Comparison of ENCODE assay signal across 14 cellular contexts in the genomic region with DNA sequence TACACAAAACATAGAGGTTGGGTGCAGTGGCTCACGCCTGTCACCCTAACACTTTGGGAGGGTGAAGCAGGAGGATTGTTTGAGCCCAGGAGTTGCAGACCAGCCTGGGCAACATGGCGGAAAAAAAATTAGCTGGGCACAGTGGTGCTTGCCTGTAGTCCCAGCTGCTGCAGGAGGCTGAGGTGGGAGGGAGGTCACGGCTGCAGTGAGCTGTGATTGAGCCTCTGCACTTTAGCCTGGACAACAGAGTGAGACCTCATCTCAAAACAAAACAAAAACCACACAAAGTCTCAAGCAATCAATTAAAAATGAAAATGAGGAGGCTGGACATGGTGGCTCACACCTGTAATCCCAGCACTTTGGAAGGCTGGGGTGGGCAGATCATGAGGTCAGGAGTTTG. TPM values are rescaled to one million over a fixed set of nuclear protein-coding genes. Genes with fewer than 3 reads are reported as not detected.
DNase-seq lines count a peak whose midpoint lies in the region; ATAC-seq, FAIRE-seq and TF ChIP-seq lines count a peak whose summit lies in the region.
"Had no signal": no experiment of that assay in that cellular context is flagged by ENCODE, and none has a peak within 500 bp of the region (broad histone marks: within the 10 kb centered on the region; RNA-seq: fewer than 3 reads in every experiment).

No MANE protein-coding gene starts in this region.

- H3K4me1 ChIP-seq in astrocyte (ENCODE audit: insufficient read depth, low read length) = peaks cover 9% of the 10 kb centered on the region
- H3K4me1 ChIP-seq: BE2C had no signal

- H4K20me1 ChIP-seq in astrocyte (ENCODE audit: insufficient read depth, low read length) = peaks cover 92% of the 10 kb centered on the region

- H3K9me3 Mint-ChIP-seq in natural killer cell treated with Interleukin-12 subunit alpha and Interleukin-12 subunit beta and Interleukin-15 and Interleukin-18, amount 100 ng/mL, for 72 hours = no peaks in the 10 kb centered on the region
- H3K9me3 Mint-ChIP-seq in natural killer cell = no peaks in the 10 kb centered on the region
- H3K9me3 Mint-ChIP-seq in astrocyte (ENCODE audit: unreplicated experiment) = no peaks in the 10 kb centered on the region
- no peaks in the 10 kb centered on the region for H3K9me3 Mint-ChIP-seq in type B pancreatic cell

- no peak overlapping the region for H3K4me3 ChIP-seq in astrocyte (ENCODE audit: insufficient read depth, low read depth, low read length)
- H3K4me3 ChIP-seq: right atrium auricular region, upper lobe of right lung had no signal

- no peaks in the 10 kb centered on the region for H3K27me3 Mint-ChIP-seq in natural killer cell treated with Interleukin-12 subunit alpha and Interleukin-12 subunit beta and Interleukin-15 and Interleukin-18, amount 100 ng/mL, for 72 hours
- H3K27me3 Mint-ChIP-seq in natural killer cell (ENCODE audit: low read depth in 2 of 2) (no peaks in the 10 kb centered on the region), astrocyte (ENCODE audit: low read depth, unreplicated experiment) (no peaks in the 10 kb centered on the region), type B pancreatic cell (no peaks in the 10 kb centered on the region)

- H3K4me2 ChIP-seq in astrocyte (ENCODE audit: low read length) = no peak overlapping the region

- H3K4me1 Mint-ChIP-seq in natural killer cell treated with Interleukin-12 subunit alpha and Interleukin-12 subunit beta and Interleukin-15 and Interleukin-18, amount 100 ng/mL, for 72 hours (ENCODE audit: low read depth in 2 of 2) = peaks cover 14 to 19% of the 10 kb centered on the region in 2 donors
- H3K4me1 Mint-ChIP-seq in natural killer cell (peaks cover 7 to 16% of the 10 kb centered on the region in 2 donors), astrocyte (ENCODE audit: low read depth, unreplicated experiment) (peaks cover 11% of the 10 kb centered on the region), type B pancreatic cell (ENCODE audit: unreplicated experiment) (peaks cover 15% of the 10 kb centered on the region)

- H3K4me3 Mint-ChIP-seq in natural killer cell treated with Interleukin-12 subunit alpha and Interleukin-12 subunit beta and Interleukin-15 and Interleukin-18, amount 100 ng/mL, for 72 hours = peak overlapping the region; percentile 74
- H3K4me3 Mint-ChIP-seq in natural killer cell (no peak overlapping the region), astrocyte (ENCODE audit: unreplicated experiment) (peak overlapping the region; percentile 40), type B pancreatic cell (no peak overlapping the region)

- H2AFZ ChIP-seq in astrocyte (ENCODE audit: low read depth, low read length) = no peak overlapping the region

- no peak overlapping the region for H3K9ac ChIP-seq in astrocyte (ENCODE audit: low read length)

- H3K79me2 ChIP-seq in astrocyte (ENCODE audit: insufficient read depth, low read length) = peaks cover 100% of the 10 kb centered on the region

- no peak for DNase-seq in natural killer cell treated with Interleukin-12 subunit alpha and Interleukin-12 subunit beta and Interleukin-15 and Interleukin-18, amount 100 ng/mL, for 72 hours (ENCODE audit: low spot score)
- DNase-seq in natural killer cell (no peak), NAMALWA (ENCODE audit: low spot score) (peak; percentile 44), astrocyte (ENCODE audit: low read depth) (no peak), type B pancreatic cell (ENCODE audit: extremely low spot score, unreplicated experiment) (peak; percentile 31), NCI-H2107 (lab: John Stamatoyannopoulos, UW) (no peak), pons (ENCODE audit: low spot score) (no peak), NCI-H1436 treated with DMSO at 0.1 percent for 48 hours (lab: John Stamatoyannopoulos, UW) (no peak)
- DNase-seq: BE2C, mesendoderm, MV-4-11, NCI-H524 treated with DMSO at 0.1 percent for 48 hours, upper lobe of right lung had no signal

- H3K27ac Mint-ChIP-seq in natural killer cell treated with Interleukin-12 subunit alpha and Interleukin-12 subunit beta and Interleukin-15 and Interleukin-18, amount 100 ng/mL, for 72 hours = peak overlapping the region; percentile 62 to 65
- peak overlapping the region in 1 of 2 donors; percentile 61 for H3K27ac Mint-ChIP-seq in natural killer cell
- H3K27ac Mint-ChIP-seq in astrocyte (ENCODE audit: unreplicated experiment) = no peak overlapping the region
- peak overlapping the region; percentile 82 for H3K27ac Mint-ChIP-seq in type B pancreatic cell

- no peaks in the 10 kb centered on the region for H3K36me3 Mint-ChIP-seq in natural killer cell treated with Interleukin-12 subunit alpha and Interleukin-12 subunit beta and Interleukin-15 and Interleukin-18, amount 100 ng/mL, for 72 hours
- H3K36me3 Mint-ChIP-seq in natural killer cell (no peaks in the 10 kb centered on the region), astrocyte (ENCODE audit: low read depth, unreplicated experiment) (no peaks in the 10 kb centered on the region), type B pancreatic cell (peaks cover 10% of the 10 kb centered on the region)

- H3K36me3 ChIP-seq in astrocyte (ENCODE audit: insufficient read depth, low read length) = peaks cover 4% of the 10 kb centered on the region

- no peak for FAIRE-seq in astrocyte (lab: Jason Lieb, UNC)

- H3K27ac ChIP-seq in astrocyte (ENCODE audit: low read depth, low read length) = no peak overlapping the region
- H3K27ac ChIP-seq: right atrium auricular region, upper lobe of right lung had no signal

- TF ChIP-seq CTCF in natural killer cell (IDR thresholded peaks at IDR 0.05) (no peak), astrocyte (IDR thresholded peaks at IDR 0.05; ENCODE audit: insufficient read depth, low read depth, low read length) (no peak), type B pancreatic cell (conservative IDR thresholded peaks at IDR 0.05) (no peak)

- ATAC-seq in natural killer cell treated with Interleukin-12 subunit alpha and Interleukin-12 subunit beta and Interleukin-15 and Interleukin-18, amount 100 ng/mL, for 72 hours = no peak
- ATAC-seq in natural killer cell = no peak
- ATAC-seq: upper lobe of right lung had no signal

- intact Hi-C loops in natural killer cell (cut with micrococcal nuclease) = no loop called here

- no peaks in the 10 kb centered on the region for H3K9me3 ChIP-seq in astrocyte (ENCODE audit: insufficient read depth, low read depth, low read length)
- H3K9me3 ChIP-seq: BE2C, right atrium auricular region, upper lobe of right lung had no signal

- H3K27me3 ChIP-seq in astrocyte (ENCODE audit: insufficient read depth, low read length) = no peaks in the 10 kb centered on the region
- H3K27me3 ChIP-seq: BE2C, right atrium auricular region, upper lobe of right lung had no signal

RNA-seq across cellular contexts. Expression of a gene that starts 4.9 kb away (rescaled TPM):
- 100 to 1,000 TPM; 136 to 278 TPM for total RNA-seq in natural killer cell treated with Interleukin-12 subunit alpha and Interleukin-12 subunit beta and Interleukin-15 and Interleukin-18, amount 100 ng/mL, for 72 hours
- total RNA-seq in natural killer cell (100 to 1,000 TPM; 122 to 155 (median 124) TPM), astrocyte (61.7 and 64.1 TPM in 2 replicates), type B pancreatic cell (ENCODE audit: low replicate concordance) (68.0 and 79.4 TPM in 2 replicates)

RNA-seq across cellular contexts. Expression of a gene that starts 32.1 kb away (rescaled TPM):
- total RNA-seq in natural killer cell treated with Interleukin-12 subunit alpha and Interleukin-12 subunit beta and Interleukin-15 and Interleukin-18, amount 100 ng/mL, for 72 hours = 10 to 100 TPM; 92.0 to 94.1 TPM
- total RNA-seq in natural killer cell (10 to 100 TPM; 70.1 to 84.1 (median 70.7) TPM), astrocyte (141 and 157 TPM in 2 replicates), type B pancreatic cell (ENCODE audit: low replicate concordance) (102 and 119 TPM in 2 replicates)

Comparison
In these comparisons a context has a peak if more than half of its experiments do, and no peak if none do; other contexts are left out.
1. H3K4me3 Mint-ChIP-seq: peak in natural killer cell treated with Interleukin-12 subunit alpha and Interleukin-12 subunit beta and Interleukin-15 and Interleukin-18, amount 100 ng/mL, for 72 hours (single experiment) and astrocyte (single experiment); none in natural killer cell (single experiment) and type B pancreatic cell (single experiment).
2. DNase-seq: peak in NAMALWA (single experiment) and type B pancreatic cell (single experiment); none in natural killer cell treated with Interleukin-12 subunit alpha and Interleukin-12 subunit beta and Interleukin-15 and Interleukin-18, amount 100 ng/mL, for 72 hours (single experiment), natural killer cell (single experiment), astrocyte (single experiment), NCI-H2107 (single experiment), pons (single experiment) and NCI-H1436 treated with DMSO at 0.1 percent for 48 hours (single experiment).